Comparison of ENCODE assay signal across 16 cellular contexts in the genomic region with DNA sequence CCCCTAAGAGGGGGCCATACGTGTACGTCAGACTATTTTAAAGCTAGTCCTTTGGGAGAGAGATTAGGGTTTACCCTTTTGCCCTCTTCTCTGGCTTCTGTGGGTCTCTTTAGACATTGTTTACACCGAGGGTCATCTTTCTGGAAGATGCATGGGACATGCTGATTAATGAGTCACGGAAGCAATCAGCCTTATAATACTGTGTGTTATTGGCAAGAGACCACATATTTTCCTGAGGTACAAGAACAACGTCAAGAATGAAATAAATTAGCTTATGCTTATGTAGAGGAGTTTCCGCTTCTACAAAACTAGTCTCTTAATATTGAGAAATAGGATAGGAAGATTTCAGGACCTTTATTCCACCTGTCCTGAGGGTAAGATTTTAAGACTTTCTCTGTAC.
"Had no signal": no experiment of that assay in that cellular context is flagged by ENCODE, and none has a peak within 500 bp of the region (broad histone marks: within the 10 kb centered on the region; RNA-seq: fewer than 3 reads in every experiment).

No MANE protein-coding gene starts in this region.

- DNase-seq: dermis blood vessel endothelial cell; effector memory CD4-positive, alpha-beta T cell; foreskin keratinocyte; heart left ventricle; islet precursor cell; kidney glomerular epithelial cell; left colon; left ventricle myocardium superior; lower lobe of right lung; natural killer cell; stimulated activated CD4-positive, alpha-beta T cell treated with anti-CD3 and anti-CD28 coated beads, Interleukin-2, amount 100 ng/mL, for 24 hours; stimulated activated CD4-positive, alpha-beta T cell treated with anti-CD3 and anti-CD28 coated beads, Interleukin-4, amount 100 ng/mL, for 24 hours; stimulated activated naive CD4-positive, alpha-beta T cell treated with Interleukin-2 at 50 U/mL for 16 hours; stomach; thyroid gland; trophoblast cell had no signal
